9 cellular contexts compared by ENCODE assay signal in the genomic region with DNA sequence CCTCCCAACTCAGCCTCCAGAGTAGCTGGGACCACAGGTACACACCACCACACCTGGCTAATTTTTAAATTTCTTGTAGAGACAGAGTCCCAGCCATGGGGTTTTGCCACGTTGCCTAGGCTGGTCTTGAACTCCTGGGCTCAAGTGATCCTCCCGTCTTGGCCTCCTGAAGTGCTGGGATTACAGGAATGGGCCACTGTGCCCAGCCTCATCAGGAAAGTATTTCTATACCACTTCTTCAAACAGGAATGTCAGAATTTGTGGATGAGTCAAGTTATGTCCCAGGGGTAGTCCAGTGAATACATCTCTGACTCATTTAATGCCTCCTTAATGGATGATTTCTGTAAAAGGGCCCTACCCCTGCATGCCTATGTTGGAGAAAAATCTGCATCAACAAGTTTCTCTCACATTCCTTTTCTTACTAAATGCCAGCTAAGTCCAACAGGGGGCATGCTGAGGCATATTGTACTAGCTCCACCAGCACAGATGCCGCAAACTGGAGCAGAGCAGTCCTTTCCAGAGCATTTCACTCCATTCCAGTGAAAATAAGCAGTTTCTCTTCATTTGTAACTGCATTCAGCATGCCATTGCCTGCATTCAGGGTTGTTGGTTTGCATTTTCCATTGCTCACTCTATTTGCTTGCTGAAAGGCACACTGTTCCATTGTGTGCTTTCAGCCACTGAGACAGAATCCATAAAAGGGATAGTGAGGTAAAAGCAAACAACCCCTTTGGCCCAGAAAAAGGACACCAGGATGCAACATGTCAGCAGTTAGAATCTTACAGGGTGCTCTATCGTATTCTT. TPM values are rescaled to one million over a fixed set of nuclear protein-coding genes. Genes with fewer than 3 reads are reported as not detected.
DNase-seq lines count a peak whose midpoint lies in the region; ATAC-seq, FAIRE-seq and TF ChIP-seq lines count a peak whose summit lies in the region.
"Had no signal": no experiment of that assay in that cellular context is flagged by ENCODE, and none has a peak within 500 bp of the region (broad histone marks: within the 10 kb centered on the region; RNA-seq: fewer than 3 reads in every experiment).

No MANE protein-coding gene starts in this region.

- in situ Hi-C loops in HepG2 (cut with HindIII; ENCODE audit: extremely low pct_ligation_motif_present, low pct_unique_long_range_greater_than_20kb): no loop called here

- H3K27me3 ChIP-seq in HepG2 (ENCODE audit: control insufficient read depth in 1 of 2, insufficient read depth in 2 of 2, low read length in 2 of 2): no peaks in the 10 kb centered on the region

- H3K4me3 Mint-ChIP-seq in stimulated activated naive CD8-positive, alpha-beta T cell treated with anti-CD3 and anti-CD28 coated beads, Interleukin-15, amount 100 ng/mL, for 72 hours: no peak overlapping the region

- H3K9me3 ChIP-seq in SK-N-MC (ENCODE audit: low read depth, low read length): no peaks in the 10 kb centered on the region
- H3K9me3 ChIP-seq in HepG2 (ENCODE audit: low read length): no peaks in the 10 kb centered on the region
- H3K9me3 ChIP-seq: BLaER1 had no signal

- H3K4me3 ChIP-seq in SK-N-MC (no peak overlapping the region), HepG2 (replicated peaks in 1 of 3; ENCODE audit: insufficient read depth in 1 of 3, low read depth in 2 of 3, low read length in 3 of 3) (peak overlapping the region in 2 of 3 experiments; percentile 7 to 47; a peak in 2 of 6 replicates)
- H3K4me3 ChIP-seq: BLaER1 had no signal

- DNase-seq in NCI-H1105 treated with DMSO at 0.1 percent for 48 hours (lab: John Stamatoyannopoulos, UW) (peak; percentile 8), NCI-H1105 (lab: John Stamatoyannopoulos, UW) (no peak), HS-5 (ENCODE audit: low read depth) (peak; percentile 95), SK-N-MC (ENCODE audit: low read depth, low spot score) (peak; percentile 53), HepG2 (ENCODE audit: low spot score) (peak; percentile 91), cortex of kidney (lab: John Stamatoyannopoulos, UW) (no peak)
- DNase-seq in stimulated activated naive CD8-positive, alpha-beta T cell treated with anti-CD3 and anti-CD28 coated beads, Interleukin-15, amount 100 ng/mL, for 72 hours: no peak

- H3K27ac Mint-ChIP-seq in stimulated activated naive CD8-positive, alpha-beta T cell treated with anti-CD3 and anti-CD28 coated beads, Interleukin-15, amount 100 ng/mL, for 72 hours: no peak overlapping the region

- TF ChIP-seq CTCF in HepG2 (CRISPR knock-in tag; IDR thresholded peaks at IDR 0.05): peak; percentile 90

- no TSS peak for BruUV-seq in HepG2 (replicated peaks; lab: Mats Ljungman, UMichigan)

- no peaks in the 10 kb centered on the region for H3K79me2 ChIP-seq in HepG2 (ENCODE audit: insufficient read depth, low read length)

- H2AFZ ChIP-seq in HepG2 (ENCODE audit: low read length): peak overlapping the region; percentile 81

- peak; percentile 78 for TF ChIP-seq RAD21 in HepG2 (CRISPR knock-in tag; IDR thresholded peaks at IDR 0.05)

- no peak overlapping the region for H3K9ac ChIP-seq in SK-N-MC (ENCODE audit: insufficient read length)
- peak overlapping the region; percentile 56 for H3K9ac ChIP-seq in HepG2 (ENCODE audit: insufficient read depth, low read depth, low read length)
- H3K9ac ChIP-seq: BLaER1 had no signal

- H3K27me3 Mint-ChIP-seq in stimulated activated naive CD8-positive, alpha-beta T cell treated with anti-CD3 and anti-CD28 coated beads, Interleukin-15, amount 100 ng/mL, for 72 hours: peaks cover 23% of the 10 kb centered on the region

- H3K36me3 ChIP-seq in SK-N-MC (ENCODE audit: insufficient read depth, low read length): no peaks in the 10 kb centered on the region
- H3K36me3 ChIP-seq in HepG2 (replicated peaks in 1 of 2; ENCODE audit: control insufficient read depth in 1 of 2, insufficient read depth in 2 of 2, low read length in 2 of 2): no peaks in the 10 kb centered on the region
- H3K36me3 ChIP-seq: BLaER1 had no signal

- POLR2A ChIA-PET in HepG2 (lab: Yijun Ruan, JAX): interaction anchor here (0.8 to 1.0 kb wide), 6 partner anchors 13 to 108 kb away, joined by 3 to 9 read pairs (median 3); partner anchors contain the start of genes NAGLU and STAT3

- H3K4me1 ChIP-seq in HepG2 (ENCODE audit: insufficient read depth, low read length): peaks cover 79% of the 10 kb centered on the region

- CTCF ChIA-PET in HepG2 (lab: Yijun Ruan, JAX; ENCODE audit: low intra/inter-chr PET ratio, low total read pairs): interaction anchor here (1.0 to 2.2 kb wide), 4 partner anchors 13 to 99 kb away, joined by 3 to 15 read pairs (median 8); no protein-coding TSS in a partner anchor

- peaks cover 7% of the 10 kb centered on the region for H3K4me1 Mint-ChIP-seq in stimulated activated naive CD8-positive, alpha-beta T cell treated with anti-CD3 and anti-CD28 coated beads, Interleukin-15, amount 100 ng/mL, for 72 hours

- ATAC-seq in HepG2: peak; percentile 88
- peak; percentile 65 for ATAC-seq in stimulated activated naive CD8-positive, alpha-beta T cell treated with anti-CD3 and anti-CD28 coated beads, Interleukin-15, amount 100 ng/mL, for 72 hours

- FAIRE-seq in HepG2 (lab: Jason Lieb, UNC): peak; percentile 84

- no peak overlapping the region for H3K27ac ChIP-seq in SK-N-MC
- H3K27ac ChIP-seq in cingulate gyrus (ENCODE audit: low read depth, low read length): peak overlapping the region; percentile 65
- peak overlapping the region; percentile 73 for H3K27ac ChIP-seq in HepG2 (ENCODE audit: extremely low read length, insufficient read depth, low read length)
- H3K27ac ChIP-seq: BLaER1 had no signal

- intact Hi-C loops in HepG2 (cut with micrococcal nuclease; ENCODE audit: unreplicated experiment): loop anchor here (1.0 to 10.0 kb wide), 3 partner anchors 30 to 89 kb away; partner anchors contain the start of gene ATP6V0A1

- TF ChIP-seq POLR2A in HepG2 (IDR thresholded peaks at IDR 0.05; ENCODE audit: insufficient read depth in 1 of 2, low read depth in 2 of 2, low read length in 2 of 2): no peak

- H3K4me2 ChIP-seq in HepG2 (ENCODE audit: low read depth, low read length): peak overlapping the region; percentile 79
- H3K4me2 ChIP-seq: BLaER1 had no signal

- no peaks in the 10 kb centered on the region for H3K9me3 Mint-ChIP-seq in stimulated activated naive CD8-positive, alpha-beta T cell treated with anti-CD3 and anti-CD28 coated beads, Interleukin-15, amount 100 ng/mL, for 72 hours

- TF ChIP-seq EP300 in HepG2 (IDR thresholded peaks at IDR 0.05; ENCODE audit: low read depth in 2 of 2, low read length in 2 of 2) (peak in 1 of 2 experiments; percentile 85; a peak in 1 of 4 replicates), HepG2 (CRISPR knock-in tag; IDR thresholded peaks at IDR 0.05; ENCODE audit: borderline replicate concordance) (no peak; the same call in 1 of the 2 replicates)

- no peaks in the 10 kb centered on the region for H4K20me1 ChIP-seq in HepG2 (ENCODE audit: insufficient read depth, low read length)

- 5% methylated on average over 4 of the region's 4 CpGs for WGBS in HepG2 (ENCODE audit: low lambda C conversion rate)

RNA-seq across cellular contexts. Expression of gene CAVIN1, which starts 5.3 kb away (rescaled TPM):
- 25.5 and 26.0 TPM in 2 replicates for total RNA-seq in HepG2 (2016; rRNA removed; fragmentation: Illumina TruSeq; extraction: Trizol)
- 1.4 and 2.0 TPM in 2 replicates for total RNA-seq in HepG2 (2016; cell fraction: cytosol; rRNA removed; fragmentation: Illumina TruSeq; extraction: Trizol; ENCODE audit: low read depth)
- total RNA-seq in HepG2 (2016; cell fraction: insoluble cytoplasmic fraction; rRNA removed; fragmentation: Illumina TruSeq; extraction: Trizol): 22.2 and 26.3 TPM in 2 replicates
- 6.2 and 7.4 TPM in 2 replicates for total RNA-seq in HepG2 (2016; cell fraction: membrane; rRNA removed; fragmentation: Illumina TruSeq; extraction: Trizol)
- total RNA-seq in HepG2 (2016; cell fraction: nucleus; rRNA removed; fragmentation: Illumina TruSeq; extraction: Trizol): 9.9 and 11.0 TPM in 2 replicates
- 12.7 and 15.9 TPM in 2 replicates for polyA plus RNA-seq in HepG2 (2011; rRNA removed)
- polyA plus RNA-seq in HepG2 (2011; cell fraction: cytosol; rRNA removed): 11.6 and 16.2 TPM in 2 replicates
- 5.7 and 6.0 TPM in 2 replicates for polyA plus RNA-seq in HepG2 (2011; cell fraction: nucleus; rRNA removed)
- 5.5 and 6.9 TPM in 2 replicates for polyA plus RNA-seq in HepG2 (2012)
- 1.3 and 1.5 TPM in 2 replicates for polyA plus RNA-seq in HepG2 (2016; cell fraction: cytosol; fragmentation: Illumina TruSeq; extraction: Trizol; ENCODE audit: low read depth)
- polyA plus RNA-seq in HepG2 (2016; cell fraction: insoluble cytoplasmic fraction; fragmentation: Illumina TruSeq; extraction: Trizol; ENCODE audit: low read depth): 27.2 and 28.7 TPM in 2 replicates
- polyA plus RNA-seq in HepG2 (2016; cell fraction: membrane; fragmentation: Illumina TruSeq; extraction: Trizol; ENCODE audit: low read depth): 3.5 and 4.2 TPM in 2 replicates
- 15.8 and 16.2 TPM in 2 replicates for polyA plus RNA-seq in HepG2 (2016; cell fraction: nucleus; fragmentation: Illumina TruSeq; extraction: Trizol; ENCODE audit: insufficient read depth, low read depth)
- polyA minus RNA-seq in HepG2 (2011; rRNA and poly(A)+ RNA removed; ENCODE audit: low replicate concordance): 20.8 and 64.9 TPM in 2 replicates
- polyA minus RNA-seq in HepG2 (2011; cell fraction: cytosol; rRNA and poly(A)+ RNA removed): 18.1 and 23.5 TPM in 2 replicates
- 4.5 and 4.6 TPM in 2 replicates for polyA minus RNA-seq in HepG2 (2011; cell fraction: nucleus; rRNA and poly(A)+ RNA removed)

RNA-seq across cellular contexts. Expression of gene ATP6V0A1, which starts 30.3 kb away (rescaled TPM):
- 15.9 and 27.9 TPM in 2 replicates for total RNA-seq in HepG2 (2016; rRNA removed; fragmentation: Illumina TruSeq; extraction: Trizol)
- 18.7 and 19.7 TPM in 2 replicates for total RNA-seq in HepG2 (2016; cell fraction: cytosol; rRNA removed; fragmentation: Illumina TruSeq; extraction: Trizol; ENCODE audit: low read depth)
- 11.1 and 28.3 TPM in 2 replicates for total RNA-seq in HepG2 (2016; cell fraction: insoluble cytoplasmic fraction; rRNA removed; fragmentation: Illumina TruSeq; extraction: Trizol)
- 8.0 and 9.2 TPM in 2 replicates for total RNA-seq in HepG2 (2016; cell fraction: membrane; rRNA removed; fragmentation: Illumina TruSeq; extraction: Trizol)
- total RNA-seq in HepG2 (2016; cell fraction: nucleus; rRNA removed; fragmentation: Illumina TruSeq; extraction: Trizol): 55.4 and 63.9 TPM in 2 replicates
- 54.1 and 59.7 TPM in 2 replicates for polyA plus RNA-seq in HepG2 (2011; rRNA removed)
- 29.1 and 30.2 TPM in 2 replicates for polyA plus RNA-seq in HepG2 (2011; cell fraction: cytosol; rRNA removed)
- 196 and 208 TPM in 2 replicates for polyA plus RNA-seq in HepG2 (2011; cell fraction: nucleus; rRNA removed)
- polyA plus RNA-seq in HepG2 (2012): 32.3 and 37.4 TPM in 2 replicates
- 1.8 and 3.2 TPM in 2 replicates for polyA plus RNA-seq in HepG2 (2016; cell fraction: cytosol; fragmentation: Illumina TruSeq; extraction: Trizol; ENCODE audit: low read depth)
- polyA plus RNA-seq in HepG2 (2016; cell fraction: insoluble cytoplasmic fraction; fragmentation: Illumina TruSeq; extraction: Trizol; ENCODE audit: low read depth): 9.4 and 10.0 TPM in 2 replicates
- 6.0 and 6.9 TPM in 2 replicates for polyA plus RNA-seq in HepG2 (2016; cell fraction: membrane; fragmentation: Illumina TruSeq; extraction: Trizol; ENCODE audit: low read depth)
- 74.0 and 74.7 TPM in 2 replicates for polyA plus RNA-seq in HepG2 (2016; cell fraction: nucleus; fragmentation: Illumina TruSeq; extraction: Trizol; ENCODE audit: insufficient read depth, low read depth)
- 143 and 163 TPM in 2 replicates for polyA minus RNA-seq in HepG2 (2011; rRNA and poly(A)+ RNA removed; ENCODE audit: low replicate concordance)
- polyA minus RNA-seq in HepG2 (2011; cell fraction: cytosol; rRNA and poly(A)+ RNA removed): 30.3 and 36.7 TPM in 2 replicates
- polyA minus RNA-seq in HepG2 (2011; cell fraction: nucleus; rRNA and poly(A)+ RNA removed): 158 and 184 TPM in 2 replicates

RNA-seq across cellular contexts. Expression of gene STAT3, which starts 40.1 kb away (rescaled TPM):
- 61.8 and 82.7 TPM in 2 replicates for total RNA-seq in HepG2 (2016; rRNA removed; fragmentation: Illumina TruSeq; extraction: Trizol)
- total RNA-seq in HepG2 (2016; cell fraction: cytosol; rRNA removed; fragmentation: Illumina TruSeq; extraction: Trizol; ENCODE audit: low read depth): 23.1 and 26.5 TPM in 2 replicates
- 58.0 and 68.3 TPM in 2 replicates for total RNA-seq in HepG2 (2016; cell fraction: insoluble cytoplasmic fraction; rRNA removed; fragmentation: Illumina TruSeq; extraction: Trizol)
- 26.8 TPM in 2 replicates for total RNA-seq in HepG2 (2016; cell fraction: membrane; rRNA removed; fragmentation: Illumina TruSeq; extraction: Trizol)
- total RNA-seq in HepG2 (2016; cell fraction: nucleus; rRNA removed; fragmentation: Illumina TruSeq; extraction: Trizol): 59.3 and 64.3 TPM in 2 replicates
- 62.4 and 65.3 TPM in 2 replicates for polyA plus RNA-seq in HepG2 (2011; rRNA removed)
- polyA plus RNA-seq in HepG2 (2011; cell fraction: cytosol; rRNA removed): 50.3 and 62.8 TPM in 2 replicates
- polyA plus RNA-seq in HepG2 (2011; cell fraction: nucleus; rRNA removed): 68.4 and 82.3 TPM in 2 replicates
- polyA plus RNA-seq in HepG2 (2012): 46.3 and 77.9 TPM in 2 replicates
- 3.6 TPM in 2 replicates for polyA plus RNA-seq in HepG2 (2016; cell fraction: cytosol; fragmentation: Illumina TruSeq; extraction: Trizol; ENCODE audit: low read depth)
- polyA plus RNA-seq in HepG2 (2016; cell fraction: insoluble cytoplasmic fraction; fragmentation: Illumina TruSeq; extraction: Trizol; ENCODE audit: low read depth): 45.6 and 57.1 TPM in 2 replicates
- polyA plus RNA-seq in HepG2 (2016; cell fraction: membrane; fragmentation: Illumina TruSeq; extraction: Trizol; ENCODE audit: low read depth): 8.1 and 9.5 TPM in 2 replicates
- polyA plus RNA-seq in HepG2 (2016; cell fraction: nucleus; fragmentation: Illumina TruSeq; extraction: Trizol; ENCODE audit: insufficient read depth, low read depth): 95.8 and 98.6 TPM in 2 replicates
- polyA minus RNA-seq in HepG2 (2011; rRNA and poly(A)+ RNA removed; ENCODE audit: low replicate concordance): 96.9 and 98.7 TPM in 2 replicates
- 57.9 and 75.4 TPM in 2 replicates for polyA minus RNA-seq in HepG2 (2011; cell fraction: cytosol; rRNA and poly(A)+ RNA removed)
- 74.4 and 95.5 TPM in 2 replicates for polyA minus RNA-seq in HepG2 (2011; cell fraction: nucleus; rRNA and poly(A)+ RNA removed)

Comparison
In these comparisons a context has a peak if more than half of its experiments do, and no peak if none do; other contexts are left out.
1. DNase-seq: peak in NCI-H1105 treated with DMSO at 0.1 percent for 48 hours (single experiment), HS-5 (single experiment), SK-N-MC (single experiment) and HepG2 (single experiment); none in NCI-H1105 (single experiment), stimulated activated naive CD8-positive, alpha-beta T cell treated with anti-CD3 and anti-CD28 coated beads, Interleukin-15, amount 100 ng/mL, for 72 hours (0 of 2) and cortex of kidney (single experiment).